ENCODE assay signal across 28 cellular contexts in genomic region chr16:1123525-1124230, GRCh38. TPM values are rescaled to one million over a fixed set of nuclear protein-coding genes. Genes with fewer than 3 reads are reported as not detected.
"Had no signal": no experiment of that assay in that cellular context is flagged by ENCODE, and none has a peak within 500 bp of the region (broad histone marks: within the 10 kb centered on the region; RNA-seq: fewer than 3 reads in every experiment).

No MANE protein-coding gene starts in this region.

- H3K4me3 ChIP-seq: gastroesophageal sphincter, heart left ventricle, hepatocyte, left lung, mucosa of descending colon, right atrium auricular region, smooth muscle cell, suprapubic skin, transverse colon, upper lobe of right lung, uterus had no signal

- H3K9ac ChIP-seq: parathyroid adenoma had no signal

- H3K4me1 ChIP-seq: foreskin keratinocyte, heart left ventricle, left lung, parathyroid adenoma, right atrium auricular region, suprapubic skin, transverse colon, upper lobe of right lung had no signal

- H3K27ac ChIP-seq: epithelial cell of prostate, foreskin keratinocyte, gastroesophageal sphincter, heart left ventricle, hepatocyte, left lung, parathyroid adenoma, right atrium auricular region, suprapubic skin, transverse colon, upper lobe of right lung, uterus had no signal

- H3K9me3 ChIP-seq: gastroesophageal sphincter, heart left ventricle, left lung, mucosa of descending colon, right atrium auricular region, suprapubic skin, transverse colon, upper lobe of right lung, uterus had no signal

- DNase-seq: effector CD8-positive, alpha-beta T cell; endodermal cell; foreskin keratinocyte; heart left ventricle; left cardiac atrium; left lung; mesenchymal stem cell; mucosa of descending colon; naive B cell; stimulated activated CD4-positive, alpha-beta T cell treated with anti-CD3 and anti-CD28 coated beads, Interleukin-12 subunit alpha, Interleukin-12 subunit beta, amount 100 ng/mL, for 4 hours; stimulated activated CD4-positive, alpha-beta T cell treated with anti-CD3 and anti-CD28 coated beads, Interleukin-1b, Interleukin-23, amount 100 ng/mL, for 48 hours; stimulated activated CD4-positive, alpha-beta T cell treated with anti-CD3 and anti-CD28 coated beads, Interleukin-4, amount 100 ng/mL, for 1 hour; stimulated activated CD8-positive, alpha-beta memory T cell treated with anti-CD3 and anti-CD28 coated beads, Interleukin-4, amount 100 ng/mL, for 48 hours; stimulated activated naive CD4-positive, alpha-beta T cell; stimulated activated naive CD8-positive, alpha-beta T cell treated with anti-CD3 and anti-CD28 coated beads, Interleukin-15, amount 100 ng/mL, for 72 hours; transverse colon; upper lobe of right lung; uterus had no signal

- H3K27me3 ChIP-seq: foreskin keratinocyte, hepatocyte, right atrium auricular region, uterus had no signal

- H3K36me3 ChIP-seq: gastroesophageal sphincter, heart left ventricle, left lung, right atrium auricular region, suprapubic skin, transverse colon, upper lobe of right lung, uterus had no signal

- FAIRE-seq: islet of Langerhans had no signal

- H3K4me2 ChIP-seq: hepatocyte, smooth muscle cell had no signal

- H2AFZ ChIP-seq: hepatocyte, parathyroid adenoma had no signal

RNA-seq across cellular contexts. Expression of gene C1QTNF8, which starts 27.6 kb away (rescaled TPM):
- polyA plus RNA-seq: fibroblast of lung, foreskin keratinocyte, heart left ventricle, hepatocyte, smooth muscle cell had no signal

RNA-seq across cellular contexts. Expression of gene CACNA1H, which starts 29.2 kb away (rescaled TPM):
- polyA plus RNA-seq: foreskin keratinocyte had no signal

RNA-seq across cellular contexts. Expression of gene SSTR5, which starts 51.1 kb away (rescaled TPM):
- polyA plus RNA-seq: fibroblast of lung, foreskin keratinocyte, smooth muscle cell, thymus had no signal
